8 cellular contexts compared by ENCODE assay signal in the genomic region with DNA sequence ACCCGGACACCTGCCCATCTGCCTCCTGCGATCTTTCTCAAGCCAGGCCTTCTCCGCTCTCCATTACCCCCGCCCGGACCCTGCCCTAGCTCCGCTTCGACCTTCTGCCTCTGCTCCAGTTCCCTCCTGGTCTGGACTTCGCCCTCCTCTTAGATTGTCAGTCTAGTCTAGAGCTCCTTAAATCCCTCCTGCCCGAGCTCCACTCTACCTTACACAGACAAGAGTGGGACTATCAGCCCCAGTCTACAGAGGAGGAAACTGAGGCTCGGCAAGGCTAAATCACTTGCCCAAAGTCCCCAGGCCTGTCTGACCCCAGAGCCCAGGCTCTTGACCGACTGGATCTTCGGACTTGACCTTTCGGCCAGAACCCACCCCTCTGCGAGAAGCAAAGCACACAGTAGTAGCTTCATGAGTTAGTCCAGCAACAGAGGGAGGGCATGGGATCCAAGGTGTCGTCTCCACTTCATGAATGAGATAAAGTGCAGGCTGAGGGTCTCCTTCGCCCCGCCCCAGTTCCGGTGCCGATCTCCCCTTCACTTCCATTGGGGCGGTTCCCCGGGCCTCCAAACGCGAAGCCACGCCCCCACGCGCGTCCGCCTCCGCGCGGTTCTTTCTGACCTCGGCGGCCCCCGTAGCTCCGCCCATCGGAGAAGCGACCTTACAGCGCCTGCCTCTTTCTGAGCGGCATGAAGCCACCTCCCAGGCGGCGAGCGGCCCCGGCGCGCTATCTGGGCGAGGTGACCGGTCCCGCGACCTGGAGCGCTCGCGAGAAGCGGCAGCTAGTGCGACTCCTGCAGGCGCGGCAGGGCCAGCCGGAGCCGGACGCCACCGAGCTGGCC. TPM values are rescaled to one million over a fixed set of nuclear protein-coding genes. Genes with fewer than 3 reads are reported as not detected.
DNase-seq lines count a peak whose midpoint lies in the region; ATAC-seq and TF ChIP-seq lines count a peak whose summit lies in the region.

A gene with protein sequence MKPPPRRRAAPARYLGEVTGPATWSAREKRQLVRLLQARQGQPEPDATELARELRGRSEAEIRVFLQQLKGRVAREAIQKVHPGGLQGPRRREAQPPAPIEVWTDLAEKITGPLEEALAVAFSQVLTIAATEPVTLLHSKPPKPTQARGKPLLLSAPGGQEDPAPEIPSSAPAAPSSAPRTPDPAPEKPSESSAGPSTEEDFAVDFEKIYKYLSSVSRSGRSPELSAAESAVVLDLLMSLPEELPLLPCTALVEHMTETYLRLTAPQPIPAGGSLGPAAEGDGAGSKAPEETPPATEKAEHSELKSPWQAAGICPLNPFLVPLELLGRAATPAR (plus strand): TSS at position 658 of the 839 bp plus-strand sequence. CDS start 29 bp downstream, at position 687.

- H3F3A ChIP-seq in SK-N-SH (replicated peaks; ENCODE audit: insufficient read depth): peaks cover 4% of the 10 kb centered on the region

- intact Hi-C loops in testis (cut with DNase I; ENCODE audit: low total_unique reads): no loop called here

- H3K9me3 ChIP-seq in SK-N-SH (no peaks in the 10 kb centered on the region), testis (no peaks in the 10 kb centered on the region)

- WGBS in SK-N-SH (ENCODE audit: low lambda C conversion rate): 50% methylated on average over 18 of the region's 60 CpGs
- WGBS in testis, 2 donors: 8 to 13% methylated on average over 28 to 58 of the region's 60 CpGs

- no peak for TF ChIP-seq CTCF in HFF-Myc (IDR thresholded peaks at IDR 0.05; ENCODE audit: low read depth, low read length, missing control alignments)
- no peak for TF ChIP-seq CTCF in SK-N-SH (IDR thresholded peaks at IDR 0.05)
- no peak for TF ChIP-seq CTCF in omental fat pad (IDR thresholded peaks at IDR 0.05)
- no peak for TF ChIP-seq CTCF in testis (IDR thresholded peaks at IDR 0.05)

- H4K20me1 ChIP-seq in SK-N-SH (ENCODE audit: insufficient read depth): peaks cover 32% of the 10 kb centered on the region

- TF ChIP-seq EP300 in SK-N-SH (IDR thresholded peaks at IDR 0.05; ENCODE audit: borderline replicate concordance in 1 of 2, low read depth in 1 of 2, low read length in 1 of 2): no peak; a peak in 1 of 4 replicates

- peaks cover 24% of the 10 kb centered on the region; the same call in 1 of the 2 replicates for H3K79me2 ChIP-seq in SK-N-SH (ENCODE audit: insufficient read depth)

- H2AFZ ChIP-seq in SK-N-SH (ENCODE audit: low read depth): peak within 1 kb of the TSS; percentile 84; the same call in 1 of the 2 replicates

- H3K4me3 ChIP-seq in HFF-Myc (replicated peaks; ENCODE audit: low read depth, low read length) (peak within 1 kb of the TSS; percentile 56), SK-N-SH (ENCODE audit: low read depth in 2 of 2, low read length in 1 of 2) (peak within 1 kb of the TSS; percentile 77), testis (peak within 1 kb of the TSS; percentile 68 to 79)

- CTCF ChIA-PET in SK-N-SH (lab: Yijun Ruan, JAX): interaction anchor here (0.6 to 5.0 kb wide), 11 partner anchors 10 to 352 kb away, joined by 3 to 36 read pairs (median 4); a partner anchor contains a TSS

- H3K27ac ChIP-seq in SK-N-SH (ENCODE audit: low read depth in 2 of 2, low read length in 1 of 2) (peak within 1 kb of the TSS; percentile 86 to 92), testis (peak within 1 kb of the TSS; percentile 80 to 92)

- H3K9ac ChIP-seq in SK-N-SH: peak within 1 kb of the TSS; percentile 81

- POLR2A ChIA-PET in SK-N-SH (lab: Yijun Ruan, JAX): interaction anchor here (0.6 to 2.4 kb wide), 7 partner anchors 9 to 58 kb away, joined by 3 to 10 read pairs (median 8); a partner anchor contains a TSS

- peaks cover 10 to 41% of the 10 kb centered on the region in 2 experiments; a peak in 2 of 4 replicates for H3K4me1 ChIP-seq in SK-N-SH (ENCODE audit: control insufficient read depth in 1 of 2, insufficient read depth in 2 of 2, low read depth in 1 of 2, low read length in 1 of 2)
- H3K4me1 ChIP-seq in testis: peaks cover 41% of the 10 kb centered on the region

- TF ChIP-seq POLR2A in testis (IDR thresholded peaks at IDR 0.05): no peak

- H3K4me2 ChIP-seq in SK-N-SH: peak within 1 kb of the TSS; percentile 94

- peak; percentile 56 for ATAC-seq in omental fat pad (ENCODE audit: low FRiP score)

- H3K36me3 ChIP-seq in SK-N-SH (replicated peaks in 1 of 2; ENCODE audit: control insufficient read depth in 1 of 2, insufficient read depth in 2 of 2, low read length in 1 of 2) (peaks cover 0 to 20% of the 10 kb centered on the region in 2 experiments), testis (ENCODE audit: low read depth, missing control alignments) (no peaks in the 10 kb centered on the region)

- TF ChIP-seq RAD21 in SK-N-SH (IDR thresholded peaks at IDR 0.05; ENCODE audit: low read length): no peak

- peaks cover 7% of the 10 kb centered on the region; the same call in 1 of the 2 replicates for H3K27me3 ChIP-seq in SK-N-SH (ENCODE audit: insufficient read depth)
- H3K27me3 ChIP-seq in testis: no peaks in the 10 kb centered on the region

- DNase-seq in GF-D8 (lab: John Stamatoyannopoulos, UW) (peak; percentile 78), HFF-Myc (ENCODE audit: extremely low read depth, low read depth) (peak; percentile 72), NCI-H1048 (lab: John Stamatoyannopoulos, UW) (peak; percentile 82), SK-N-SH (peak; percentile 90), globus pallidus (ENCODE audit: low spot score) (peak; percentile 79), omental fat pad (ENCODE audit: low spot score) (peak; percentile 90), testis (peak; percentile 95)
- peak; percentile 97 for DNase-seq in activated naive CD4-positive, alpha-beta T cell treated with anti-CD3 and anti-CD28 coated beads, Interleukin-2, amount 50 U/mL, for 16 hours

- no peaks in the 10 kb centered on the region for H3K9me2 ChIP-seq in SK-N-SH

TF ChIP-seq in SK-N-SH, 30 proteins besides CTCF, POLR2A, EP300 and RAD21 (continues in another document):
- 0 out of 2 replicates have a peak, but pooled peaks have one; percentile 31 for TF ChIP-seq GABPA (IDR thresholded peaks at IDR 0.05; ENCODE audit: low read depth)
- TF ChIP-seq ELF1 (IDR thresholded peaks at IDR 0.05): peak; percentile 56; the same call in 1 of the 2 replicates
- TF ChIP-seq, protein P1, sequence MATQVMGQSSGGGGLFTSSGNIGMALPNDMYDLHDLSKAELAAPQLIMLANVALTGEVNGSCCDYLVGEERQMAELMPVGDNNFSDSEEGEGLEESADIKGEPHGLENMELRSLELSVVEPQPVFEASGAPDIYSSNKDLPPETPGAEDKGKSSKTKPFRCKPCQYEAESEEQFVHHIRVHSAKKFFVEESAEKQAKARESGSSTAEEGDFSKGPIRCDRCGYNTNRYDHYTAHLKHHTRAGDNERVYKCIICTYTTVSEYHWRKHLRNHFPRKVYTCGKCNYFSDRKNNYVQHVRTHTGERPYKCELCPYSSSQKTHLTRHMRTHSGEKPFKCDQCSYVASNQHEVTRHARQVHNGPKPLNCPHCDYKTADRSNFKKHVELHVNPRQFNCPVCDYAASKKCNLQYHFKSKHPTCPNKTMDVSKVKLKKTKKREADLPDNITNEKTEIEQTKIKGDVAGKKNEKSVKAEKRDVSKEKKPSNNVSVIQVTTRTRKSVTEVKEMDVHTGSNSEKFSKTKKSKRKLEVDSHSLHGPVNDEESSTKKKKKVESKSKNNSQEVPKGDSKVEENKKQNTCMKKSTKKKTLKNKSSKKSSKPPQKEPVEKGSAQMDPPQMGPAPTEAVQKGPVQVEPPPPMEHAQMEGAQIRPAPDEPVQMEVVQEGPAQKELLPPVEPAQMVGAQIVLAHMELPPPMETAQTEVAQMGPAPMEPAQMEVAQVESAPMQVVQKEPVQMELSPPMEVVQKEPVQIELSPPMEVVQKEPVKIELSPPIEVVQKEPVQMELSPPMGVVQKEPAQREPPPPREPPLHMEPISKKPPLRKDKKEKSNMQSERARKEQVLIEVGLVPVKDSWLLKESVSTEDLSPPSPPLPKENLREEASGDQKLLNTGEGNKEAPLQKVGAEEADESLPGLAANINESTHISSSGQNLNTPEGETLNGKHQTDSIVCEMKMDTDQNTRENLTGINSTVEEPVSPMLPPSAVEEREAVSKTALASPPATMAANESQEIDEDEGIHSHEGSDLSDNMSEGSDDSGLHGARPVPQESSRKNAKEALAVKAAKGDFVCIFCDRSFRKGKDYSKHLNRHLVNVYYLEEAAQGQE (IDR thresholded peaks at IDR 0.05; ENCODE audit: low read depth, low read length): 0 out of 2 replicates have a peak, but pooled peaks have one; percentile 18
- no peak for TF ChIP-seq NRF1 (IDR thresholded peaks at IDR 0.05; ENCODE audit: low read depth, low read length)
- TF ChIP-seq, protein P2, sequence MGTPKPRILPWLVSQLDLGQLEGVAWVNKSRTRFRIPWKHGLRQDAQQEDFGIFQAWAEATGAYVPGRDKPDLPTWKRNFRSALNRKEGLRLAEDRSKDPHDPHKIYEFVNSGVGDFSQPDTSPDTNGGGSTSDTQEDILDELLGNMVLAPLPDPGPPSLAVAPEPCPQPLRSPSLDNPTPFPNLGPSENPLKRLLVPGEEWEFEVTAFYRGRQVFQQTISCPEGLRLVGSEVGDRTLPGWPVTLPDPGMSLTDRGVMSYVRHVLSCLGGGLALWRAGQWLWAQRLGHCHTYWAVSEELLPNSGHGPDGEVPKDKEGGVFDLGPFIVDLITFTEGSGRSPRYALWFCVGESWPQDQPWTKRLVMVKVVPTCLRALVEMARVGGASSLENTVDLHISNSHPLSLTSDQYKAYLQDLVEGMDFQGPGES (IDR thresholded peaks at IDR 0.05; ENCODE audit: low read depth, low read length): no peak
- no peak for TF ChIP-seq TCF12 (IDR thresholded peaks at IDR 0.05)
- no peak for TF ChIP-seq MEF2A (IDR thresholded peaks at IDR 0.05; ENCODE audit: borderline replicate concordance, low read depth)
- no peak; the same call in 1 of the 2 replicates for TF ChIP-seq TAF1 (IDR thresholded peaks at IDR 0.05; ENCODE audit: borderline replicate concordance, low read depth, low read length)
- TF ChIP-seq, protein P3, sequence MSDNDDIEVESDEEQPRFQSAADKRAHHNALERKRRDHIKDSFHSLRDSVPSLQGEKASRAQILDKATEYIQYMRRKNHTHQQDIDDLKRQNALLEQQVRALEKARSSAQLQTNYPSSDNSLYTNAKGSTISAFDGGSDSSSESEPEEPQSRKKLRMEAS (IDR thresholded peaks at IDR 0.05; ENCODE audit: low read depth): peak; percentile 50; the same call in 1 of the 2 replicates

RNA-seq across cellular contexts. Expression of the gene that starts here (rescaled TPM):
- polyA plus RNA-seq in SK-N-SH (2012; rRNA removed) (29.7 and 38.7 TPM in 2 replicates), testis (ENCODE audit: insufficient read depth, low read depth, low replicate concordance) (51.9 TPM)
- 15.2 and 23.9 TPM in 2 replicates for polyA plus RNA-seq in SK-N-SH (2012; cell fraction: cytosol; rRNA removed)
- 26.0 and 28.6 TPM in 2 replicates for polyA plus RNA-seq in SK-N-SH (2012; cell fraction: nucleus; rRNA removed)
- total RNA-seq in omental fat pad (10 to 100 TPM in 3 of 4 donors, 1 to 10 TPM in 1; 4.7 to 13.1 (median 12.3) TPM), testis (10 to 100 TPM; 72.5 to 88.6 TPM)

Comparison
In these comparisons a context has a peak if more than half of its experiments do, and no peak if none do; other contexts are left out.
1. Peak in every context shown above with its lines: DNase-seq, ATAC-seq, H3K4me3 ChIP-seq and H3K27ac ChIP-seq.
2. RNA of the gene that starts here (total RNA-seq): 72.5 to 88.6 TPM in testis; 4.7 to 13.1 TPM in omental fat pad; every median in the first group is over 4 times any median in the second.